ENCODE assay signal across 8 cellular contexts in genomic region chr10:70478191-70479160, GRCh38. TPM values are rescaled to one million over a fixed set of nuclear protein-coding genes. Genes with fewer than 3 reads are reported as not detected.
A peak's percentile ranks its signal among the peaks of the same experiment; 100 is the strongest.
DNase-seq lines count a peak whose midpoint lies in the region; ATAC-seq and TF ChIP-seq lines count a peak whose summit lies in the region.

Gene PALD1 (plus strand): TSS chr10:70478767. CDS start chr10:70525952, 47,185 bp downstream.

- H3K36me3 Mint-ChIP-seq in activated T-helper 1 cell treated with anti-CD3 and anti-CD28 coated beads, Interleukin-12 subunit alpha, Interleukin-12 subunit beta, Interleukin-2, Interleukin-4 antibody, amounts not matched to agents 30 ng/mL and 10 ng/mL and 1 ng/mL, durations not matched to agents 14 hours and 24 hours and 36 hours (ENCODE audit: low read depth) = no peaks in the 10 kb centered on the region
- H3K36me3 Mint-ChIP-seq in nephron progenitor cell (ENCODE audit: low read depth) = no peaks in the 10 kb centered on the region

- TF ChIP-seq EP300 in transverse colon (IDR thresholded peaks at IDR 0.05; ENCODE audit: low read depth) = no peak

- intact Hi-C loops in activated T-helper 1 cell treated with anti-CD3 and anti-CD28 coated beads, Interleukin-12 subunit alpha, Interleukin-12 subunit beta, Interleukin-2, Interleukin-4 antibody, amounts not matched to agents 30 ng/mL and 10 ng/mL and 1 ng/mL, durations not matched to agents 14 hours and 24 hours and 36 hours (cut with micrococcal nuclease) = loop anchor here (1.0 to 5.0 kb wide), 2 partner anchors 139 to 245 kb away; partner anchors contain the start of gene PPA1
- intact Hi-C loops in transverse colon (cut with DNase I; ENCODE audit: low total_unique reads) = no loop called here

- 2% methylated on average over 70 of the region's 110 CpGs; no CpG with 5 or more reads in 1 of the 2 donors for WGBS in transverse colon (ENCODE audit: low coverage in 1 of 2), 2 donors

- ATAC-seq in GM18505 (IDR thresholded peaks at IDR 0.05; ENCODE audit: unreplicated experiment) (no peak), GM21825 (IDR thresholded peaks at IDR 0.05; ENCODE audit: unreplicated experiment) (no peak)

- peaks cover 49% of the 10 kb centered on the region for H3K4me1 Mint-ChIP-seq in activated T-helper 1 cell treated with anti-CD3 and anti-CD28 coated beads, Interleukin-12 subunit alpha, Interleukin-12 subunit beta, Interleukin-2, Interleukin-4 antibody, amounts not matched to agents 30 ng/mL and 10 ng/mL and 1 ng/mL, durations not matched to agents 14 hours and 24 hours and 36 hours (ENCODE audit: low read depth)
- H3K4me1 Mint-ChIP-seq in nephron progenitor cell = peaks cover 69% of the 10 kb centered on the region

- H3K27ac Mint-ChIP-seq in activated T-helper 1 cell treated with anti-CD3 and anti-CD28 coated beads, Interleukin-12 subunit alpha, Interleukin-12 subunit beta, Interleukin-2, Interleukin-4 antibody, amounts not matched to agents 30 ng/mL and 10 ng/mL and 1 ng/mL, durations not matched to agents 14 hours and 24 hours and 36 hours = peak within 1 kb of the TSS; percentile 85
- no peak within 1 kb of the TSS for H3K27ac Mint-ChIP-seq in nephron progenitor cell

- TF ChIP-seq POLR2A in GM18505 (IDR thresholded peaks at IDR 0.05; ENCODE audit: borderline replicate concordance, extremely low read depth, insufficient read depth, insufficient read length) (peak; percentile 53), transverse colon (IDR thresholded peaks at IDR 0.05) (no peak)

- peaks cover 59% of the 10 kb centered on the region for H3K27me3 Mint-ChIP-seq in activated T-helper 1 cell treated with anti-CD3 and anti-CD28 coated beads, Interleukin-12 subunit alpha, Interleukin-12 subunit beta, Interleukin-2, Interleukin-4 antibody, amounts not matched to agents 30 ng/mL and 10 ng/mL and 1 ng/mL, durations not matched to agents 14 hours and 24 hours and 36 hours (ENCODE audit: insufficient read depth)
- H3K27me3 Mint-ChIP-seq in nephron progenitor cell (ENCODE audit: low read depth, poor library complexity) = peaks cover 33% of the 10 kb centered on the region

- no peaks in the 10 kb centered on the region for H3K36me3 ChIP-seq in transverse colon

- peaks cover 17 to 54% (median 33%) of the 10 kb centered on the region in 4 donors for H3K4me1 ChIP-seq in transverse colon

- TF ChIP-seq CTCF in fibroblast of villous mesenchyme (IDR thresholded peaks at IDR 0.05; ENCODE audit: insufficient read depth, low read depth, low read length) = peak; percentile 14
- no peak for TF ChIP-seq CTCF in nephron progenitor cell (IDR thresholded peaks at IDR 0.05)
- TF ChIP-seq CTCF in transverse colon (IDR thresholded peaks at IDR 0.05) = peak in 4 of 5 experiments; percentile 10 to 34 (median 17)

- H3K27ac ChIP-seq in transverse colon = peak within 1 kb of the TSS; percentile 61 to 80 (median 70)

- no peaks in the 10 kb centered on the region for H3K9me3 Mint-ChIP-seq in activated T-helper 1 cell treated with anti-CD3 and anti-CD28 coated beads, Interleukin-12 subunit alpha, Interleukin-12 subunit beta, Interleukin-2, Interleukin-4 antibody, amounts not matched to agents 30 ng/mL and 10 ng/mL and 1 ng/mL, durations not matched to agents 14 hours and 24 hours and 36 hours
- no peaks in the 10 kb centered on the region for H3K9me3 Mint-ChIP-seq in nephron progenitor cell

- in situ Hi-C loops in transverse colon (cut with MboI; ENCODE audit: low pct_ligation_motif_present in 1 of 4, low pct_unique_long_range_greater_than_20kb in 1 of 4, low sequenced_read_pairs in 3 of 4) = no loop called here

- H3K9me3 ChIP-seq in transverse colon = no peaks in the 10 kb centered on the region

- H3K4me3 ChIP-seq in fibroblast of villous mesenchyme (ENCODE audit: low read depth, low read length) (peak within 1 kb of the TSS; percentile 53), transverse colon (peak within 1 kb of the TSS; percentile 42 to 66 (median 51))

- peak within 1 kb of the TSS; percentile 78 for H3K4me3 Mint-ChIP-seq in activated T-helper 1 cell treated with anti-CD3 and anti-CD28 coated beads, Interleukin-12 subunit alpha, Interleukin-12 subunit beta, Interleukin-2, Interleukin-4 antibody, amounts not matched to agents 30 ng/mL and 10 ng/mL and 1 ng/mL, durations not matched to agents 14 hours and 24 hours and 36 hours
- peak within 1 kb of the TSS; percentile 78 for H3K4me3 Mint-ChIP-seq in nephron progenitor cell

- H3K27me3 ChIP-seq in transverse colon = peaks cover 24% of the 10 kb centered on the region

- DNase-seq in A172 (ENCODE audit: low spot score) (peak; percentile 51), NCI-H69 (lab: John Stamatoyannopoulos, UW) (peak; percentile 71), fibroblast of villous mesenchyme (ENCODE audit: low read depth) (peak; percentile 24), nephron progenitor cell (peak; percentile 81), transverse colon (peak; percentile 65)
- no peak for DNase-seq in activated T-helper 1 cell treated with anti-CD3 and anti-CD28 coated beads, Interleukin-12 subunit alpha, Interleukin-12 subunit beta, Interleukin-2, Interleukin-4 antibody, amounts not matched to agents 30 ng/mL and 10 ng/mL and 1 ng/mL, durations not matched to agents 14 hours and 24 hours and 36 hours (ENCODE audit: low spot score)

RNA-seq across cellular contexts. Expression of gene PALD1, which starts in this region (rescaled TPM):
- total RNA-seq in A172 (2014; rRNA removed; shearing (Covaris generic)) = 4.0 and 5.8 TPM in 2 replicates
- total RNA-seq in activated T-helper 1 cell treated with anti-CD3 and anti-CD28 coated beads, Interleukin-12 subunit alpha, Interleukin-12 subunit beta, Interleukin-2, Interleukin-4 antibody, amounts not matched to agents 30 ng/mL and 10 ng/mL and 1 ng/mL, durations not matched to agents 14 hours and 24 hours and 36 hours = 0.83 and 0.88 TPM in 2 replicates
- total RNA-seq in fibroblast of villous mesenchyme (0.32 TPM in 1 of 2 replicates, not detected in the other), transverse colon (1 to 10 TPM; 1.4 to 5.2 (median 4.0) TPM)

Comparison
In these comparisons a context has a peak if more than half of its experiments do, and no peak if none do; other contexts are left out.
1. Peak in DNase-seq and H3K4me3 ChIP-seq in fibroblast of villous mesenchyme; RNA of the gene not detected or under 1 TPM.